Comparison of ENCODE assay signal across 19 cellular contexts in genomic region chr3:53089511-53089910, GRCh38. TPM values are rescaled to one million over a fixed set of nuclear protein-coding genes. Genes with fewer than 3 reads are reported as not detected.
A peak's percentile ranks its signal among the peaks of the same experiment; 100 is the strongest.
DNase-seq lines count a peak whose midpoint lies in the region; ATAC-seq and TF ChIP-seq lines count a peak whose summit lies in the region.
"Had no signal": no experiment of that assay in that cellular context is flagged by ENCODE, and none has a peak within 500 bp of the region (broad histone marks: within the 10 kb centered on the region; RNA-seq: fewer than 3 reads in every experiment).

No MANE protein-coding gene starts in this region.

- TF ChIP-seq POLR2A in tibial nerve (IDR thresholded peaks at IDR 0.05) = no peak

- TF ChIP-seq EP300 in tibial nerve (IDR thresholded peaks at IDR 0.05) = no peak

- 87 to 100% methylated on average over 6 of the region's 6 CpGs for WGBS in tibial nerve, 2 donors

- H3K27ac ChIP-seq in brain microvascular endothelial cell (no peak overlapping the region), tibial nerve (no peak overlapping the region)
- H3K27ac ChIP-seq: epithelial cell of prostate, transverse colon had no signal

- H3K36me3 ChIP-seq in brain microvascular endothelial cell (replicated peaks) = peaks cover 13% of the 10 kb centered on the region
- peaks cover 0 to 94% (median 0%) of the 10 kb centered on the region in 3 donors for H3K36me3 ChIP-seq in tibial nerve

- ATAC-seq in SK-N-SH treated with all-trans-retinoic acid at 6 μM for 48 hours (no peak), GM21526 (IDR thresholded peaks at IDR 0.05; ENCODE audit: low FRiP score, unreplicated experiment) (no peak)
- ATAC-seq: K562, left lobe of liver had no signal

- in situ Hi-C loops in G401 (cut with HindIII; ENCODE audit: low sequenced_read_pairs) (no loop called here), brain microvascular endothelial cell (cut with HindIII; ENCODE audit: low pct_ligation_motif_present, low sequenced_read_pairs) (no loop called here)

- TF ChIP-seq CTCF in brain microvascular endothelial cell (IDR thresholded peaks at IDR 0.05; ENCODE audit: low read depth, low read length, missing control alignments) (no peak), fibroblast of pulmonary artery (IDR thresholded peaks at IDR 0.05; ENCODE audit: low read length, missing control alignments) (no peak), tibial nerve (IDR thresholded peaks at IDR 0.05) (no peak)

- no peaks in the 10 kb centered on the region for H3K9me3 ChIP-seq in tibial nerve
- H3K9me3 ChIP-seq: transverse colon had no signal

- DNase-seq in G401 (ENCODE audit: low spot score) = peak; percentile 14
- DNase-seq in brain microvascular endothelial cell = peak; percentile 8
- DNase-seq in fibroblast of pulmonary artery (ENCODE audit: low read depth) = peak; percentile 56
- DNase-seq in midbrain (lab: John Stamatoyannopoulos, UW) = peak; percentile 26
- no peak for DNase-seq in tibial nerve (ENCODE audit: low spot score in 2 of 2)
- no peak for DNase-seq in central memory CD4-positive, alpha-beta T cell
- DNase-seq: activated CD4-positive, alpha-beta T cell treated with anti-CD3 and anti-CD28 coated beads for 48 hours; activated gamma-delta T cell treated with Interleukin-2 at 50 U/mL for 16 hours; CD8-positive, alpha-beta memory T cell; DMS79; MV-4-11; NCI-H187; NCI-H345; transverse colon had no signal

- no peak overlapping the region for H3K4me3 ChIP-seq in brain microvascular endothelial cell (ENCODE audit: low read depth, low read length)
- H3K4me3 ChIP-seq in fibroblast of pulmonary artery (replicated peaks; ENCODE audit: low read depth, low read length) = no peak overlapping the region
- H3K4me3 ChIP-seq in tibial nerve = no peak overlapping the region
- H3K4me3 ChIP-seq: K562, transverse colon had no signal

- no peaks in the 10 kb centered on the region for H3K4me1 ChIP-seq in tibial nerve
- H3K4me1 ChIP-seq: transverse colon had no signal

- H3K27me3 ChIP-seq in brain microvascular endothelial cell (replicated peaks) (no peaks in the 10 kb centered on the region), tibial nerve (no peaks in the 10 kb centered on the region)
- H3K27me3 ChIP-seq: transverse colon had no signal

TF ChIP-seq in SK-N-SH treated with all-trans-retinoic acid at 6 μM for 48 hours, 23 proteins besides CTCF, POLR2A, EP300 and RAD21:
- no peak for TF ChIP-seq TOX (CRISPR knock-in tag; IDR thresholded peaks at IDR 0.05; ENCODE audit: borderline replicate concordance)
- TF ChIP-seq, protein P1, sequence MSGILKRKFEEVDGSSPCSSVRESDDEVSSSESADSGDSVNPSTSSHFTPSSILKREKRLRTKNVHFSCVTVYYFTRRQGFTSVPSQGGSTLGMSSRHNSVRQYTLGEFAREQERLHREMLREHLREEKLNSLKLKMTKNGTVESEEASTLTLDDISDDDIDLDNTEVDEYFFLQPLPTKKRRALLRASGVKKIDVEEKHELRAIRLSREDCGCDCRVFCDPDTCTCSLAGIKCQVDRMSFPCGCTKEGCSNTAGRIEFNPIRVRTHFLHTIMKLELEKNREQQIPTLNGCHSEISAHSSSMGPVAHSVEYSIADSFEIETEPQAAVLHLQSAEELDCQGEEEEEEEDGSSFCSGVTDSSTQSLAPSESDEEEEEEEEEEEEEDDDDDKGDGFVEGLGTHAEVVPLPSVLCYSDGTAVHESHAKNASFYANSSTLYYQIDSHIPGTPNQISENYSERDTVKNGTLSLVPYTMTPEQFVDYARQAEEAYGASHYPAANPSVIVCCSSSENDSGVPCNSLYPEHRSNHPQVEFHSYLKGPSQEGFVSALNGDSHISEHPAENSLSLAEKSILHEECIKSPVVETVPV (CRISPR knock-in tag; IDR thresholded peaks at IDR 0.05) = no peak
- TF ChIP-seq POU6F1 (CRISPR knock-in tag; IDR thresholded peaks at IDR 0.05; ENCODE audit: borderline replicate concordance, low read depth) = no peak
- TF ChIP-seq ZNF8 (CRISPR knock-in tag; IDR thresholded peaks at IDR 0.05) = no peak
- no peak for TF ChIP-seq ARNTL (CRISPR knock-in tag; IDR thresholded peaks at IDR 0.05; ENCODE audit: borderline replicate concordance, low read depth)
- TF ChIP-seq ZC3H10 (CRISPR knock-in tag; IDR thresholded peaks at IDR 0.05) = no peak
- no peak for TF ChIP-seq ZFP3 (CRISPR knock-in tag; IDR thresholded peaks at IDR 0.05)
- TF ChIP-seq OSR1 (CRISPR knock-in tag; IDR thresholded peaks at IDR 0.05) = no peak
- no peak for TF ChIP-seq PPARA (CRISPR knock-in tag; IDR thresholded peaks at IDR 0.05; ENCODE audit: borderline replicate concordance)
- TF ChIP-seq PATZ1 (CRISPR knock-in tag; IDR thresholded peaks at IDR 0.05; ENCODE audit: borderline replicate concordance) = no peak
- TF ChIP-seq SNAI2 (CRISPR knock-in tag; IDR thresholded peaks at IDR 0.05) = no peak
- TF ChIP-seq RARB (CRISPR knock-in tag; IDR thresholded peaks at IDR 0.05) = no peak
- no peak for TF ChIP-seq ZNF70 (CRISPR knock-in tag; IDR thresholded peaks at IDR 0.05)
- no peak for TF ChIP-seq GLIS3 (CRISPR knock-in tag; IDR thresholded peaks at IDR 0.05)
- TF ChIP-seq CSDC2 (CRISPR knock-in tag; IDR thresholded peaks at IDR 0.05) = no peak
- TF ChIP-seq ZNF565 (CRISPR knock-in tag; conservative IDR thresholded peaks at IDR 0.05; ENCODE audit: low read depth) = no peak
- no peak for TF ChIP-seq BACH2 (CRISPR knock-in tag; IDR thresholded peaks at IDR 0.05; ENCODE audit: borderline replicate concordance)
- TF ChIP-seq ESRRG (CRISPR knock-in tag; IDR thresholded peaks at IDR 0.05) = no peak
TF ChIP-seq in SK-N-SH treated with all-trans-retinoic acid at 6 μM for 48 hours: peak in this region for 0.

RNA-seq across cellular contexts. Expression of gene RFT1, which starts 40.7 kb away (rescaled TPM):
- 13.6 and 15.0 TPM in 2 replicates for total RNA-seq in G401 (2014; rRNA removed; shearing (Covaris generic))
- 10 to 100 TPM; 12.0 to 18.6 (median 14.6) TPM for total RNA-seq in tibial nerve

RNA-seq across cellular contexts. Expression of gene SFMBT1, which starts 43.6 kb away (rescaled TPM):
- total RNA-seq in G401 (2014; rRNA removed; shearing (Covaris generic)) = 1.2 and 3.6 TPM in 2 replicates
- total RNA-seq in tibial nerve = 10 to 100 TPM; 15.5 to 31.2 (median 18.2) TPM

Comparison
In these comparisons a context has a peak if more than half of its experiments do, and no peak if none do; other contexts are left out.
1. DNase-seq: peak in G401 (single experiment), brain microvascular endothelial cell (single experiment), fibroblast of pulmonary artery (single experiment) and midbrain (single experiment); none in tibial nerve (0 of 2) and central memory CD4-positive, alpha-beta T cell (single experiment).